In the genomic region with DNA sequence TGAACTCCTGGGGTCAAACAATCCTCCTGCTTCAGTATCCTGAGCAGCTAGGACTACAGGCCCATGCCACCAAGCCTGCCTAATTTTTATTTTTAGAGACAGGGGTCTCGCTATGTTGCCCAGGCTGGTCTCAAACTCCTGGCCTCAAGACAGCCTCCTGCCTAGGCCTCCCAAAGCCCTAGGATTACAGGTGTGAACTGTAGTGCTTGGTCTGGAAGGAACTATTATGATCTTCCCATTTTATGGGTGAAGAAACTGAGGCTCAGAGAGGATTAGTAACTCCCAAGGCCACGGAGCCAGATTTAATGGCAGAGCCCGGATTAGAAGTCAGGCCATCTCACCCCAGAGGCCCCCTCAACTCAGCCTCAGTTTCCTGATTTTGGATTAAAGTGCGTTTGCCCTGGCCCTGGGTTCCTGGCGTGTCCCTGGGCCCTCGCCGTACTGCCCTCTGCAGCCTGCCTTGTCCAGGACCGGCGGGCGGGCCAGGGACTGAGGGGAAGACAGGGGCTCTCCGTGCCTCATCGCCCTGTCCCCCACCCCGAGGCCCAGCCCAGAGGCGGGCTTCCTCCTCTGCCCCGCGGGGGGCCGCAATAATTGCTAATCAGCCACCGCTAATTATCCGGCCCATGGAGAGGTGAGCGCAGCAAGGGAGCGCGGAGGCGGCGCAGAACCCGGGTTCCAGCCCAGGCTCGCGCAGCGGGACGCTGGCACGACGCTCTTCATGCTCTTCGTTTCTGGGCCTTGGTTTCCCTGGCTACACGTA, we compare ENCODE assay signal across 29 cellular contexts.
"Had no signal": no experiment of that assay in that cellular context is flagged by ENCODE, and none has a peak within 500 bp of the region (broad histone marks: within the 10 kb centered on the region; RNA-seq: fewer than 3 reads in every experiment).

No MANE protein-coding gene starts in this region.

- H3K27ac ChIP-seq: left lung, lower lobe of right lung, parathyroid adenoma, sigmoid colon, tibial nerve, upper lobe of left lung, vagina had no signal

- H3K27me3 ChIP-seq: vagina had no signal

- H3K9me3 ChIP-seq: left lung, lower lobe of right lung, sigmoid colon, tibial nerve, upper lobe of left lung, vagina had no signal

- ATAC-seq: left colon; left lung; lower lobe of right lung; naive thymus-derived CD8-positive, alpha-beta T cell; right cardiac atrium; stimulated activated memory B cell treated with anti-CD40 and anti-IgM and Interleukin-4, amounts not matched to agents 10 μg/mL and 1 μg/mL and 100 μg/mL, for 72 hours; stimulated activated naive CD8-positive, alpha-beta T cell treated with anti-CD3 and anti-CD28 coated beads, Interleukin-15, amount 100 ng/mL, for 72 hours had no signal

- H3K4me1 Mint-ChIP-seq: immature natural killer cell; naive thymus-derived CD8-positive, alpha-beta T cell; neural crest cell; stimulated activated memory B cell treated with anti-CD40 and anti-IgM and Interleukin-4, amounts not matched to agents 10 μg/mL and 1 μg/mL and 100 μg/mL, for 72 hours; stimulated activated naive CD8-positive, alpha-beta T cell treated with anti-CD3 and anti-CD28 coated beads, Interleukin-15, amount 100 ng/mL, for 72 hours had no signal

- H3K4me3 ChIP-seq: left lung, lower lobe of right lung, sigmoid colon, tibial nerve, upper lobe of left lung, vagina had no signal

- H3K9ac ChIP-seq: parathyroid adenoma had no signal

- H3K79me2 ChIP-seq: parathyroid adenoma had no signal

- H3K27ac Mint-ChIP-seq: immature natural killer cell; progenitor cell of endocrine pancreas; stimulated activated memory B cell treated with anti-CD40 and anti-IgM and Interleukin-4, amounts not matched to agents 10 μg/mL and 1 μg/mL and 100 μg/mL, for 72 hours; stimulated activated naive CD8-positive, alpha-beta T cell treated with anti-CD3 and anti-CD28 coated beads, Interleukin-15, amount 100 ng/mL, for 72 hours had no signal

- H3K27me3 Mint-ChIP-seq: stimulated activated naive CD8-positive, alpha-beta T cell treated with anti-CD3 and anti-CD28 coated beads, Interleukin-15, amount 100 ng/mL, for 72 hours had no signal

- H3K4me1 ChIP-seq: left lung, lower lobe of right lung, parathyroid adenoma, sigmoid colon, tibial nerve, upper lobe of left lung, vagina had no signal

- FAIRE-seq: islet of Langerhans, kidney, small intestine had no signal

- H3K4me3 Mint-ChIP-seq: immature natural killer cell; naive thymus-derived CD8-positive, alpha-beta T cell; nephron; neural crest cell; stimulated activated memory B cell treated with anti-CD40 and anti-IgM and Interleukin-4, amounts not matched to agents 10 μg/mL and 1 μg/mL and 100 μg/mL, for 72 hours; stimulated activated naive CD8-positive, alpha-beta T cell treated with anti-CD3 and anti-CD28 coated beads, Interleukin-15, amount 100 ng/mL, for 72 hours had no signal

- H3K36me3 ChIP-seq: left lung, lower lobe of right lung, sigmoid colon, tibial nerve, upper lobe of left lung, vagina had no signal

- H3K9me3 Mint-ChIP-seq: immature natural killer cell; naive thymus-derived CD8-positive, alpha-beta T cell; nephron; neural crest cell; stimulated activated memory B cell treated with anti-CD40 and anti-IgM and Interleukin-4, amounts not matched to agents 10 μg/mL and 1 μg/mL and 100 μg/mL, for 72 hours; stimulated activated naive CD8-positive, alpha-beta T cell treated with anti-CD3 and anti-CD28 coated beads, Interleukin-15, amount 100 ng/mL, for 72 hours had no signal

- DNase-seq: hypothalamus; immature natural killer cell; kidney; left colon; left lung; lower lobe of right lung; mammary epithelial cell; mesenchymal stem cell; naive thymus-derived CD8-positive, alpha-beta T cell; nucleus accumbens; right cardiac atrium; sigmoid colon; small intestine; stimulated activated CD4-positive, alpha-beta T cell treated with anti-CD3 and anti-CD28 coated beads, Interleukin-1b, Interleukin-23, amount 100 ng/mL, for 48 hours; stimulated activated CD4-positive, alpha-beta T cell treated with anti-CD3 and anti-CD28 coated beads, Interleukin-2, amount 100 ng/mL, for 48 hours; stimulated activated CD4-positive, alpha-beta T cell treated with anti-CD3 and anti-CD28 coated beads, Interleukin-4, amount 100 ng/mL, for 4 hours; stimulated activated CD8-positive, alpha-beta memory T cell treated with anti-CD3 and anti-CD28 coated beads, Interleukin-4, amount 100 ng/mL, for 48 hours; stimulated activated naive CD4-positive, alpha-beta T cell treated with Interleukin-2 at 50 U/mL for 16 hours; stimulated activated naive CD8-positive, alpha-beta T cell treated with anti-CD3 and anti-CD28 coated beads, Interleukin-15, amount 100 ng/mL, for 72 hours; substantia nigra had no signal

- H3K36me3 Mint-ChIP-seq: immature natural killer cell; stimulated activated memory B cell treated with anti-CD40 and anti-IgM and Interleukin-4, amounts not matched to agents 10 μg/mL and 1 μg/mL and 100 μg/mL, for 72 hours had no signal

- H2AFZ ChIP-seq: parathyroid adenoma had no signal
